In genomic region chr12:126349383-126349782, GRCh38 we compare ENCODE assay signal across 6 cellular contexts.
"Had no signal": no experiment of that assay in that cellular context is flagged by ENCODE, and none has a peak within 500 bp of the region (broad histone marks: within the 10 kb centered on the region; RNA-seq: fewer than 3 reads in every experiment).

No MANE protein-coding gene starts in this region.

- ATAC-seq: GM23338, HepG2 had no signal

- DNase-seq: H9, HCEC 1CT, Karpas-422, KBM-7 had no signal
